17 cellular contexts compared by ENCODE assay signal in the genomic region with DNA sequence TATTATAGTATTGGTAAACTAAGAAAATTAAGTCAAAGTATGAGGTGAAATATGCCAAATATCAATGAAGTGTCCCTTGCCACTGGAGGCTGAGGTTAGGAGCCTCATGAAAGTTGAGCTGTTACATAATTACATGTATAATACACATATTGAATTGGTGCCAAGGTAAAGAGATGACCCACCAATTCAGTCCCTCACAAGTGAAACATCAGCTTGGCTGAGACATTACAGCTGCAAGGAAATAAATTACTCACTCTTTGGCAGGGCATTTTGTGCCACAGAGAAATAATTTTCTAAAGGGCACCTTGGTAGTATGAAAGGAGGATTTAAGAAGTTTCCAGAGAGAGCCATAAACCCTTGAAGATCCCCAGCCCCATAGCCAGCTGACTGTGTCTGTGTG.
"Had no signal": no experiment of that assay in that cellular context is flagged by ENCODE, and none has a peak within 500 bp of the region (broad histone marks: within the 10 kb centered on the region; RNA-seq: fewer than 3 reads in every experiment).

No MANE protein-coding gene starts in this region.

- H3K4me1 ChIP-seq: esophagus muscularis mucosa, right atrium auricular region, suprapubic skin, transverse colon, uterus had no signal

- DNase-seq: activated CD4-positive, alpha-beta T cell treated with anti-CD3 and anti-CD28 coated beads for 48 hours; activated CD4-positive, CD25-positive, alpha-beta regulatory T cell; activated CD8-positive, alpha-beta T cell treated with anti-CD3 and anti-CD28 coated beads for 36 hours; activated naive CD4-positive, alpha-beta T cell treated with anti-CD3 and anti-CD28 coated beads for 36 hours; activated naive CD8-positive, alpha-beta T cell treated with anti-CD3 and anti-CD28 coated beads, Interleukin-2, amount 50 U/mL, for 24 hours; activated T-cell treated with anti-CD3 and anti-CD28 coated beads, Interleukin-2, amount 50 U/mL, for 24 hours; anterior cingulate cortex; small intestine; stimulated activated CD4-positive, alpha-beta T cell treated with anti-CD3 and anti-CD28 coated beads, Interleukin-4, amount 100 ng/mL, for 1 hour; stimulated activated naive CD8-positive, alpha-beta T cell treated with anti-CD3 and anti-CD28 coated beads, Interleukin-15, amount 100 ng/mL, for 72 hours; T1000; transverse colon; uterus had no signal

- H3K27ac ChIP-seq: coronary artery, esophagus muscularis mucosa, right atrium auricular region, suprapubic skin, transverse colon, uterus had no signal

- H3K27me3 ChIP-seq: esophagus muscularis mucosa, right atrium auricular region, suprapubic skin, transverse colon, uterus had no signal

- H3K9me3 ChIP-seq: esophagus muscularis mucosa, right atrium auricular region, suprapubic skin, transverse colon, uterus had no signal

- H3K36me3 ChIP-seq: esophagus muscularis mucosa, right atrium auricular region, transverse colon, uterus had no signal

- ATAC-seq: activated CD8-positive, alpha-beta T cell treated with anti-CD3 and anti-CD28 coated beads for 36 hours; activated naive CD8-positive, alpha-beta T cell treated with anti-CD3 and anti-CD28 coated beads, Interleukin-2, amount 50 U/mL, for 24 hours; stimulated activated naive CD8-positive, alpha-beta T cell treated with anti-CD3 and anti-CD28 coated beads, Interleukin-15, amount 100 ng/mL, for 72 hours had no signal

- H3K4me3 ChIP-seq: coronary artery, esophagus muscularis mucosa, right atrium auricular region, suprapubic skin, transverse colon, uterus had no signal
